Comparison of ENCODE assay signal across 28 cellular contexts in the genomic region with DNA sequence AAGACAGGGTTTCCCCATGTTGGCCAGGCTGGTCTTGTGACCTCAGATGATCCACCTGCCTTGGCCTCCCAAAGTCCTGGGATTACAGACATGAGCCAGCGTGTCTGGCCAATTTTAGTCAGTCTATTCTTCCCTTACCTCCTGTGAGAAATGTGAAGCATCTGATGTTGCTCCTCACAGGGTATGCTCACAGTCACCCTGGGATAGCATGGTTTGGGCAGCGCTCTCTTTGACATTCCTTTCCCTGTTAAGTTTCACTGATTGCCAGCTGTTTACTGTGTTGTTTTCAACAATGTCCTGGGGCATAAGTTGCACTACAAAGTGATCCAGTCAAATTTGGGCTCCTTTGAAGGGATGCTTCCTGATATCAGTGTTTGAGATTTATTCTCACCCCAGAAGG. TPM values are rescaled to one million over a fixed set of nuclear protein-coding genes. Genes with fewer than 3 reads are reported as not detected.
DNase-seq lines count a peak whose midpoint lies in the region; ATAC-seq and TF ChIP-seq lines count a peak whose summit lies in the region.
"Had no signal": no experiment of that assay in that cellular context is flagged by ENCODE, and none has a peak within 500 bp of the region (broad histone marks: within the 10 kb centered on the region; RNA-seq: fewer than 3 reads in every experiment).

No MANE protein-coding gene starts in this region.

- H3K27me3 ChIP-seq in psoas muscle (ENCODE audit: insufficient read depth in 3 of 3, low read length in 2 of 3): no peaks in the 10 kb centered on the region
- H3K27me3 ChIP-seq: pancreas had no signal

- no peak overlapping the region for H3K4me3 ChIP-seq in HEK293 (ENCODE audit: low read depth, low read length)
- no peak overlapping the region for H3K4me3 ChIP-seq in coronary artery
- H3K4me3 ChIP-seq in psoas muscle: no peak overlapping the region
- H3K4me3 ChIP-seq: A549, GM23338, pancreas, SK-N-MC had no signal

- no peaks in the 10 kb centered on the region for H3K9me3 Mint-ChIP-seq in activated CD8-positive, alpha-beta memory T cell treated with anti-CD3 and anti-CD28 coated beads, Interleukin-2, amount 10 ng/mL, durations not matched to agents 7 days and 5 days (ENCODE audit: low read depth)
- H3K9me3 Mint-ChIP-seq: CD4-positive, alpha-beta memory T cell; GM23338; neural crest cell had no signal

- H3K36me3 Mint-ChIP-seq in activated CD8-positive, alpha-beta memory T cell treated with anti-CD3 and anti-CD28 coated beads, Interleukin-2, amount 10 ng/mL, durations not matched to agents 7 days and 5 days: peaks cover 60% of the 10 kb centered on the region

- intact Hi-C loops in psoas muscle (cut with DNase I): no loop called here

- ATAC-seq in activated CD8-positive, alpha-beta memory T cell treated with anti-CD3 and anti-CD28 coated beads, Interleukin-2, amount 10 ng/mL, durations not matched to agents 7 days and 5 days: no peak
- peak; percentile 31 to 69 (median 58) for ATAC-seq in psoas muscle
- ATAC-seq in GM19463 (IDR thresholded peaks at IDR 0.05; ENCODE audit: unreplicated experiment): no peak
- ATAC-seq: A549, GM23338, sciatic nerve had no signal

- POLR2A ChIA-PET in HEK293 (lab: Yijun Ruan, JAX): interaction anchor here (1.4 kb wide), 1 partner anchor 13 kb away, joined by 4 read pairs; a partner anchor contains a TSS

- no peak overlapping the region for H3K4me3 Mint-ChIP-seq in activated CD8-positive, alpha-beta memory T cell treated with anti-CD3 and anti-CD28 coated beads, Interleukin-2, amount 10 ng/mL, durations not matched to agents 7 days and 5 days
- H3K4me3 Mint-ChIP-seq: GM23338, neural crest cell had no signal

- CTCF ChIA-PET in activated CD8-positive, alpha-beta memory T cell treated with anti-CD3 and anti-CD28 coated beads, Interleukin-2, amount 10 ng/mL, durations not matched to agents 7 days and 5 days (lab: Charles Lee): interaction anchor here (1.4 kb wide), 1 partner anchor 14 kb away, joined by 3 read pairs; no protein-coding TSS in a partner anchor
- CTCF ChIA-PET in HEK293 (lab: Yijun Ruan, JAX): interaction anchor here (0.7 to 0.9 kb wide), 2 partner anchors 75 to 108 kb away, joined by 3 read pairs; no protein-coding TSS in a partner anchor

- H3K27me3 Mint-ChIP-seq in activated CD8-positive, alpha-beta memory T cell treated with anti-CD3 and anti-CD28 coated beads, Interleukin-2, amount 10 ng/mL, durations not matched to agents 7 days and 5 days: no peaks in the 10 kb centered on the region
- H3K27me3 Mint-ChIP-seq: CD4-positive, alpha-beta memory T cell had no signal

- H3K36me3 ChIP-seq in HEK293 (ENCODE audit: control insufficient read depth in 2 of 2, insufficient read depth in 1 of 2, low read length in 2 of 2): peaks cover 73 to 84% of the 10 kb centered on the region in 2 experiments
- peaks cover 5 to 63% of the 10 kb centered on the region in 2 donors for H3K36me3 ChIP-seq in psoas muscle (ENCODE audit: insufficient read depth in 1 of 2, low read depth in 1 of 2)

- no peaks in the 10 kb centered on the region for H3K4me1 ChIP-seq in HEK293 (ENCODE audit: control insufficient read depth, insufficient read depth, low read length)
- peaks cover 18% of the 10 kb centered on the region for H3K4me1 ChIP-seq in psoas muscle

- no peak for DNase-seq in activated CD8-positive, alpha-beta memory T cell treated with anti-CD3 and anti-CD28 coated beads, Interleukin-2, amount 10 ng/mL, durations not matched to agents 7 days and 5 days
- DNase-seq in activated CD8-positive, alpha-beta memory T cell treated with anti-CD3 and anti-CD28 coated beads, Interleukin-2, amount 50 U/mL, for 48 hours: no peak
- DNase-seq in coronary artery (ENCODE audit: low spot score) (no peak), psoas muscle (no peak), A172 (ENCODE audit: low spot score) (no peak)
- DNase-seq in stimulated activated CD4-positive, alpha-beta T cell treated with anti-CD3 and anti-CD28 coated beads, Interleukin-4, amount 100 ng/mL, for 24 hours: no peak
- DNase-seq: activated CD4-positive, alpha-beta T cell treated with anti-CD3 and anti-CD28 coated beads for 1 hour; CD4-positive, alpha-beta memory T cell; effector CD4-positive, alpha-beta T cell; erythroblast; mammary epithelial cell; NCI-H1417 treated with DMSO at 0.1 percent for 48 hours; NCI-H2081 treated with DMSO at 0.1 percent for 48 hours; NCI-H345; NCI-H748 treated with DMSO at 0.1 percent for 48 hours; pancreas; stimulated activated CD4-positive, alpha-beta T cell treated with anti-CD3 and anti-CD28 coated beads, Interleukin-15, amount 100 ng/mL, for 24 hours; stimulated activated naive CD4-positive, alpha-beta T cell treated with Interleukin-2 at 50 U/mL for 16 hours had no signal

- peak overlapping the region; percentile 5 for H3K27ac Mint-ChIP-seq in activated CD8-positive, alpha-beta memory T cell treated with anti-CD3 and anti-CD28 coated beads, Interleukin-2, amount 10 ng/mL, durations not matched to agents 7 days and 5 days
- H3K27ac Mint-ChIP-seq: GM23338 had no signal

- WGBS in psoas muscle, 3 donors: 31 to 58% (median 43%) methylated on average over 2 of the region's 2 CpGs

- H3K4me1 Mint-ChIP-seq in activated CD8-positive, alpha-beta memory T cell treated with anti-CD3 and anti-CD28 coated beads, Interleukin-2, amount 10 ng/mL, durations not matched to agents 7 days and 5 days: peaks cover 19% of the 10 kb centered on the region
- H3K4me1 Mint-ChIP-seq: GM23338 had no signal

- H3K27ac ChIP-seq in HEK293 (ENCODE audit: extremely low read depth, low read depth, low read length) (no peak overlapping the region; the same call in 1 of the 2 replicates), coronary artery (peak overlapping the region; percentile 41 to 66), psoas muscle (peak overlapping the region; percentile 34)
- H3K27ac ChIP-seq: A549, KMS-11, SK-N-MC had no signal

- no peaks in the 10 kb centered on the region for H3K9me3 ChIP-seq in HEK293 (ENCODE audit: control insufficient read depth, insufficient read depth, low read depth, low read length)
- H3K9me3 ChIP-seq in psoas muscle: no peaks in the 10 kb centered on the region
- H3K9me3 ChIP-seq: A549, pancreas had no signal

- TF ChIP-seq CTCF in HEK293 (tag by site-specific recombination; IDR thresholded peaks at IDR 0.05) (no peak), coronary artery (IDR thresholded peaks at IDR 0.05) (no peak), psoas muscle (IDR thresholded peaks at IDR 0.05) (no peak)

TF ChIP-seq in HEK293, 187 proteins besides CTCF, POLR2A, EP300 and RAD21:
- no peak for TF ChIP-seq ZNF341 (tag by site-specific recombination; IDR thresholded peaks at IDR 0.05; ENCODE audit: low read depth)
- 0 out of 2 replicates have a peak, but pooled peaks have one; percentile 14 for TF ChIP-seq ZNF623 (tag by site-specific recombination; IDR thresholded peaks at IDR 0.05)
- peak; percentile 71 for TF ChIP-seq ZNF549 (tag by site-specific recombination; IDR thresholded peaks at IDR 0.05)
TF ChIP-seq in HEK293: peak in this region for 2.

RNA-seq across cellular contexts. Expression of a gene that starts 13.1 kb away (rescaled TPM):
- total RNA-seq in activated CD8-positive, alpha-beta memory T cell treated with anti-CD3 and anti-CD28 coated beads, Interleukin-2, amount 10 ng/mL, durations not matched to agents 7 days and 5 days: 10 to 100 TPM; 22.2 to 26.2 TPM
- 10 to 100 TPM; 27.4 to 33.3 (median 30.2) TPM for total RNA-seq in psoas muscle
- 10 to 100 TPM; 10.9 to 21.0 (median 11.6) TPM for polyA plus RNA-seq in psoas muscle
- 29.3 and 41.1 TPM in 2 replicates for total RNA-seq in A172 (2014; rRNA removed; shearing (Covaris generic))

RNA-seq across cellular contexts. Expression of a gene that starts 58.1 kb away (rescaled TPM):
- total RNA-seq in activated CD8-positive, alpha-beta memory T cell treated with anti-CD3 and anti-CD28 coated beads, Interleukin-2, amount 10 ng/mL, durations not matched to agents 7 days and 5 days: not detected
- total RNA-seq in psoas muscle: not detected
- not detected for polyA plus RNA-seq in psoas muscle
- total RNA-seq in A172 (2014; rRNA removed; shearing (Covaris generic)): not detected in 2 replicates
- total RNA-seq: CD4-positive, alpha-beta memory T cell; GM23338; mammary epithelial cell; neural crest cell; RPMI7951; sciatic nerve; T-helper 1 cell treated with Interleukin-12 subunit alpha and Interleukin-12 subunit beta and Interleukin-4 antibody, amounts not matched to agents 30 ng/mL and 1 ng/mL, for 36 hours had no signal
- polyA plus RNA-seq: A549; CD4-positive, alpha-beta memory T cell; GM23338; mammary epithelial cell had no signal

Comparison
In these comparisons a context has a peak if more than half of its experiments do, and no peak if none do; other contexts are left out.
1. ATAC-seq: peak in psoas muscle (4 of 4); none in activated CD8-positive, alpha-beta memory T cell treated with anti-CD3 and anti-CD28 coated beads, Interleukin-2, amount 10 ng/mL, durations not matched to agents 7 days and 5 days (single experiment) and GM19463 (single experiment).